In genomic region chr3:125931355-125931880, GRCh38 we compare ENCODE assay signal across 10 cellular contexts. TPM values are rescaled to one million over a fixed set of nuclear protein-coding genes. Genes with fewer than 3 reads are reported as not detected.
"Had no signal": no experiment of that assay in that cellular context is flagged by ENCODE, and none has a peak within 500 bp of the region (broad histone marks: within the 10 kb centered on the region; RNA-seq: fewer than 3 reads in every experiment).

No MANE protein-coding gene starts in this region.

RNA-seq across cellular contexts. Expression of gene ROPN1B, which starts 37.6 kb away (rescaled TPM):
- total RNA-seq: activated CD4-positive, alpha-beta memory T cell treated with anti-CD3 and anti-CD28 coated beads, Interleukin-2, amount 10 ng/mL, durations not matched to agents 7 days and 5 days; activated CD4-positive, alpha-beta T cell treated with anti-CD3 and anti-CD28 coated beads for 36 hours; activated CD4-positive, alpha-beta T cell treated with anti-CD3 and anti-CD28 coated beads, Interleukin-2, amount 10 ng/mL, durations not matched to agents 7 days and 5 days; activated CD8-positive, alpha-beta memory T cell treated with anti-CD3 and anti-CD28 coated beads, Interleukin-2, amount 10 ng/mL, durations not matched to agents 7 days and 5 days; activated CD8-positive, alpha-beta T cell treated with anti-CD3 and anti-CD28 coated beads, Interleukin-2, amount 10 ng/mL, durations not matched to agents 7 days and 5 days; activated naive CD8-positive, alpha-beta T cell treated with anti-CD3 and anti-CD28 coated beads, Interleukin-2, amount 10 ng/mL, durations not matched to agents 7 days and 5 days; activated T-helper 2 cell treated with anti-CD3 and anti-CD28 coated beads, Interferon-gamma antibody, Interleukin-2, Interleukin-4, amounts not matched to agents 10 μg/mL and 5 μg/mL and 100 μg/mL, durations not matched to agents 14 hours and 24 hours and 36 hours; ascending aorta; bronchial epithelial cell; cardiac muscle cell had no signal
- polyA plus RNA-seq: cardiac muscle cell had no signal
